Comparison of ENCODE assay signal across 14 cellular contexts in genomic region chr4:22463179-22463578, GRCh38. TPM values are rescaled to one million over a fixed set of nuclear protein-coding genes. Genes with fewer than 3 reads are reported as not detected.
DNase-seq lines count a peak whose midpoint lies in the region; ATAC-seq, FAIRE-seq and TF ChIP-seq lines count a peak whose summit lies in the region.
"Had no signal": no experiment of that assay in that cellular context is flagged by ENCODE, and none has a peak within 500 bp of the region (broad histone marks: within the 10 kb centered on the region; RNA-seq: fewer than 3 reads in every experiment).

No MANE protein-coding gene starts in this region.

- no peak overlapping the region for H4K91ac ChIP-seq in mesenchymal stem cell (ENCODE audit: low read length)

- FAIRE-seq in D721Med (lab: Jason Lieb, UNC) = no peak
- FAIRE-seq: small intestine had no signal

- no peaks in the 10 kb centered on the region for H3K9me2 ChIP-seq in Loucy (replicated peaks; ENCODE audit: low read depth, low read length)

- H2BK12ac ChIP-seq in mesenchymal stem cell (ENCODE audit: low read length in 2 of 2) = no peak overlapping the region

- H3K23ac ChIP-seq in mesenchymal stem cell (ENCODE audit: low read length in 2 of 2) = no peak overlapping the region

- no peak overlapping the region for H3K14ac ChIP-seq in mesenchymal stem cell (ENCODE audit: low read length in 2 of 2)

- H3K4me3 ChIP-seq in Loucy (ENCODE audit: low read length, poor library complexity, severe bottlenecking) = no peak overlapping the region
- no peak overlapping the region for H3K4me3 ChIP-seq in mesenchymal stem cell (ENCODE audit: insufficient read depth in 1 of 2, low read depth in 1 of 2, low read length in 2 of 2)
- H3K4me3 ChIP-seq: adrenal gland had no signal

- no peak overlapping the region for H3K27ac Mint-ChIP-seq in activated T-cell treated with anti-CD3 and anti-CD28 coated beads, Interleukin-2, amount 50 U/mL, for 72 hours
- H3K27ac Mint-ChIP-seq in progenitor cell of endocrine pancreas = peak overlapping the region; percentile 6

- H2BK5ac ChIP-seq in mesenchymal stem cell (ENCODE audit: low read depth, low read length, poor library complexity, severe bottlenecking) = no peak overlapping the region

- peaks cover 0 to 6% of the 10 kb centered on the region in 2 donors for H3K9me3 Mint-ChIP-seq in activated T-cell treated with anti-CD3 and anti-CD28 coated beads, Interleukin-2, amount 50 U/mL, for 72 hours
- H3K9me3 Mint-ChIP-seq in progenitor cell of endocrine pancreas (ENCODE audit: low read depth) = peaks cover 5% of the 10 kb centered on the region

- H3K9ac ChIP-seq in Loucy (ENCODE audit: low read depth, low read length, poor library complexity, severe bottlenecking) (no peak overlapping the region), mesenchymal stem cell (ENCODE audit: low read length) (no peak overlapping the region)
- H3K9ac ChIP-seq: parathyroid adenoma had no signal

- no peak overlapping the region for H2BK15ac ChIP-seq in mesenchymal stem cell (ENCODE audit: low read depth, poor library complexity, severe bottlenecking)

- peak; percentile 39 to 66 for ATAC-seq in activated T-cell treated with anti-CD3 and anti-CD28 coated beads, Interleukin-2, amount 50 U/mL, for 72 hours (replicated peaks in 1 of 2)
- no peak for ATAC-seq in GM21423 (IDR thresholded peaks at IDR 0.05; ENCODE audit: unreplicated experiment)

- peaks cover 25% of the 10 kb centered on the region for H3K4me1 Mint-ChIP-seq in activated T-cell treated with anti-CD3 and anti-CD28 coated beads, Interleukin-2, amount 50 U/mL, for 72 hours (ENCODE audit: low read depth)
- peaks cover 41% of the 10 kb centered on the region for H3K4me1 Mint-ChIP-seq in progenitor cell of endocrine pancreas (ENCODE audit: low read depth)

- no peaks in the 10 kb centered on the region for H3F3A ChIP-seq in Loucy (ENCODE audit: low read depth)

- H2AFZ ChIP-seq in Loucy (ENCODE audit: low read length) (no peak overlapping the region), mesenchymal stem cell (ENCODE audit: low read depth, low read length) (no peak overlapping the region)
- H2AFZ ChIP-seq: parathyroid adenoma had no signal

- H4K8ac ChIP-seq in mesenchymal stem cell (ENCODE audit: low read length) = no peak overlapping the region

- DNase-seq in D721Med (ENCODE audit: insufficient read length, low spot score) (no peak), progenitor cell of endocrine pancreas (ENCODE audit: low spot score, unreplicated experiment) (no peak), mesenchymal stem cell (no peak), NCI-H1694 (lab: John Stamatoyannopoulos, UW) (no peak), NCI-H1092 (lab: John Stamatoyannopoulos, UW) (no peak)
- peak; percentile 18 to 34 for DNase-seq in activated T-cell treated with anti-CD3 and anti-CD28 coated beads, Interleukin-2, amount 50 U/mL, for 72 hours
- DNase-seq: activated CD8-positive, alpha-beta memory T cell treated with anti-CD3 and anti-CD28 coated beads, Interleukin-2, amount 50 U/mL, for 48 hours; adrenal gland; NCI-H510A; small intestine; SW 1271 had no signal

- TF ChIP-seq CTCF in D721Med (IDR thresholded peaks at IDR 0.05; ENCODE audit: insufficient read depth, missing control alignments) (peak; percentile 21), Loucy (conservative IDR thresholded peaks at IDR 0.05; ENCODE audit: low read length) (peak; percentile 56), progenitor cell of endocrine pancreas (IDR thresholded peaks at IDR 0.05; ENCODE audit: unreplicated experiment) (no peak)

- peaks cover 0 to 2% of the 10 kb centered on the region in 2 donors for H3K36me3 Mint-ChIP-seq in activated T-cell treated with anti-CD3 and anti-CD28 coated beads, Interleukin-2, amount 50 U/mL, for 72 hours (ENCODE audit: insufficient read depth in 2 of 2)
- peaks cover 23% of the 10 kb centered on the region for H3K36me3 Mint-ChIP-seq in progenitor cell of endocrine pancreas (ENCODE audit: insufficient read depth)

- peaks cover 31% of the 10 kb centered on the region for H3K79me1 ChIP-seq in mesenchymal stem cell (replicated peaks; ENCODE audit: low read length, poor library complexity, severe bottlenecking)

- H2BK120ac ChIP-seq in mesenchymal stem cell (ENCODE audit: low read depth, low read length) = no peak overlapping the region

- H3K27me3 Mint-ChIP-seq in activated T-cell treated with anti-CD3 and anti-CD28 coated beads, Interleukin-2, amount 50 U/mL, for 72 hours (ENCODE audit: low read depth) = no peaks in the 10 kb centered on the region
- H3K27me3 Mint-ChIP-seq in progenitor cell of endocrine pancreas = no peaks in the 10 kb centered on the region

- H3K27ac ChIP-seq in mesenchymal stem cell (ENCODE audit: low read length, poor library complexity, severe bottlenecking) = no peak overlapping the region
- H3K27ac ChIP-seq: adrenal gland, parathyroid adenoma had no signal

- H3K4me3 Mint-ChIP-seq in activated T-cell treated with anti-CD3 and anti-CD28 coated beads, Interleukin-2, amount 50 U/mL, for 72 hours = no peak overlapping the region
- H3K4me3 Mint-ChIP-seq in progenitor cell of endocrine pancreas (ENCODE audit: low read depth) = no peak overlapping the region

- H2AK5ac ChIP-seq in mesenchymal stem cell (ENCODE audit: low read length, severe bottlenecking) = no peak overlapping the region

- H3K27me3 ChIP-seq in Loucy (ENCODE audit: insufficient read depth, low read length, poor library complexity, severe bottlenecking) = no peaks in the 10 kb centered on the region
- H3K27me3 ChIP-seq in mesenchymal stem cell (ENCODE audit: control insufficient read depth in 1 of 2, insufficient read depth in 1 of 2, low read length in 2 of 2) = no peaks in the 10 kb centered on the region
- H3K27me3 ChIP-seq: adrenal gland had no signal

- no peaks in the 10 kb centered on the region for H3K9me3 ChIP-seq in Loucy (ENCODE audit: insufficient read depth, low read depth, low read length)
- H3K9me3 ChIP-seq in mesenchymal stem cell (ENCODE audit: control insufficient read depth, low read length) = no peaks in the 10 kb centered on the region
- H3K9me3 ChIP-seq: adrenal gland had no signal

- H3K18ac ChIP-seq in mesenchymal stem cell (ENCODE audit: low read depth in 1 of 2, low read length in 2 of 2) = no peak overlapping the region

- no peaks in the 10 kb centered on the region for H4K20me1 ChIP-seq in Loucy (ENCODE audit: insufficient read depth, low read length, poor library complexity, severe bottlenecking)

- WGBS in mesenchymal stem cell = 89% methylated on average over 5 of the region's 5 CpGs

- H3K4ac ChIP-seq in mesenchymal stem cell (ENCODE audit: low read depth in 1 of 2, low read length in 2 of 2) = no peak overlapping the region

- H3K36me3 ChIP-seq in Loucy (ENCODE audit: insufficient read depth, low read length) (peaks cover 4% of the 10 kb centered on the region; the same call in 1 of the 2 replicates), mesenchymal stem cell (ENCODE audit: control insufficient read depth in 1 of 2, insufficient read depth in 2 of 2, low read depth in 1 of 2, low read length in 2 of 2) (peaks cover 5 to 6% of the 10 kb centered on the region in 2 experiments)
- H3K36me3 ChIP-seq: adrenal gland had no signal

- H3K4me2 ChIP-seq in Loucy (ENCODE audit: low read depth, low read length, poor library complexity, severe bottlenecking) (no peak overlapping the region), mesenchymal stem cell (ENCODE audit: low read length, poor library complexity, severe bottlenecking) (no peak overlapping the region)

- no peaks in the 10 kb centered on the region; the same call in 1 of the 2 replicates for H3K79me2 ChIP-seq in Loucy (ENCODE audit: insufficient read depth, low read length)

- H3K4me1 ChIP-seq in Loucy (ENCODE audit: insufficient read depth, low read length, poor library complexity, severe bottlenecking) (no peaks in the 10 kb centered on the region), mesenchymal stem cell (ENCODE audit: control insufficient read depth, insufficient read depth, low read depth, low read length) (peaks cover 2% of the 10 kb centered on the region)
- H3K4me1 ChIP-seq: adrenal gland, parathyroid adenoma had no signal

RNA-seq across cellular contexts. Expression of gene ADGRA3, which starts 52.7 kb away (rescaled TPM):
- 10 to 100 TPM in 1 of 2 donors, 1 to 10 TPM in 1; 5.1 to 13.9 TPM for total RNA-seq in activated T-cell treated with anti-CD3 and anti-CD28 coated beads, Interleukin-2, amount 50 U/mL, for 72 hours
- total RNA-seq in progenitor cell of endocrine pancreas = 127 and 145 TPM in 2 replicates
- 19.9 TPM for polyA plus RNA-seq in mesenchymal stem cell (2013, experiment 1 of 2)
- 19.8 TPM for polyA plus RNA-seq in mesenchymal stem cell (2013, experiment 2 of 2)

Comparison
In these comparisons a context has a peak if more than half of its experiments do, and no peak if none do; other contexts are left out.
1. DNase-seq: peak in activated T-cell treated with anti-CD3 and anti-CD28 coated beads, Interleukin-2, amount 50 U/mL, for 72 hours (2 of 2); none in D721Med (single experiment), progenitor cell of endocrine pancreas (single experiment), mesenchymal stem cell (single experiment), NCI-H1694 (single experiment) and NCI-H1092 (single experiment).